1 cellular context compared by ENCODE assay signal in the genomic region with DNA sequence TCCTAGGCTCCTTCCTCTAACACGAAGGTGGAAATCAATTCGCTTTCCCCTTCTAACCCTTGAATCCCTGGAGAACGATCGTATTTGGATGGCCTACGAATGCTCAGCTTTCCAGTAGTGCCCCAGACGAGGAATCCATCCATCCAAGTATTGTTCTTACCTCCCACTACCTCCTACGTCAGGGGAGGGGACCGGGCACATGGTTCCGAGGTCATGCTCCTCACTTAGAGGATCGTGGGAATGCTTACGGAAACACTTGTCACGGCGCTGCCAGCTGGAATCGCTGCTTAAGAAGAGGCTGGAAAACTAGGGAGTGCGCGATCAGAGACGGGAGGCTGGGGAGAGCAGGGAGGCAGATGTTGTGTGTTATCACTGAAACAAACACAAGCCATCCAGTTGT.
A peak's percentile ranks its signal among the peaks of the same experiment; 100 is the strongest.
TF ChIP-seq lines count a peak whose summit lies in the region.

No MANE protein-coding gene starts in this region.

TF ChIP-seq in HEK293, 187 proteins besides CTCF, POLR2A, EP300 and RAD21 (continued from another document):
- TF ChIP-seq, protein P1, sequence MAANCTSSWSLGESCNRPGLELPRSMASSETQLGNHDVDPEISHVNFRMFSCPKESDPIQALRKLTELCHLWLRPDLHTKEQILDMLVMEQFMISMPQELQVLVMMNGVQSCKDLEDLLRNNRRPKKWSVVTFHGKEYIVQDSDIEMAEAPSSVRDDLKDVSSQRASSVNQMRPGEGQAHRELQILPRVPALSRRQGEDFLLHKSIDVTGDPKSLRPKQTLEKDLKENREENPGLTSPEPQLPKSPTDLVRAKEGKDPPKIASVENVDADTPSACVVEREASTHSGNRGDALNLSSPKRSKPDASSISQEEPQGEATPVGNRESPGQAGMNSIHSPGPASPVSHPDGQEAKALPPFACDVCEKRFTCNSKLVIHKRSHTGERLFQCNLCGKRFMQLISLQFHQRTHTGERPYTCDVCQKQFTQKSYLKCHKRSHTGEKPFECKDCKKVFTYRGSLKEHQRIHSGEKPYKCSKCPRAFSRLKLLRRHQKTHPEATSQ (tag by site-specific recombination; IDR thresholded peaks at IDR 0.05) = no peak
- TF ChIP-seq ZFHX2 (tag by site-specific recombination; conservative IDR thresholded peaks at IDR 0.05) (peak; percentile 80), ZNF174 (tag by site-specific recombination; IDR thresholded peaks at IDR 0.05) (no peak), ZNF239 (tag by site-specific recombination; IDR thresholded peaks at IDR 0.05) (no peak), ZNF426 (tag by site-specific recombination; IDR thresholded peaks at IDR 0.05) (no peak)
